In genomic region chr1:47459263-47459788, GRCh38 we compare ENCODE assay signal across 29 cellular contexts. TPM values are rescaled to one million over a fixed set of nuclear protein-coding genes. Genes with fewer than 3 reads are reported as not detected.
DNase-seq lines count a peak whose midpoint lies in the region; ATAC-seq and TF ChIP-seq lines count a peak whose summit lies in the region.
"Had no signal": no experiment of that assay in that cellular context is flagged by ENCODE, and none has a peak within 500 bp of the region (broad histone marks: within the 10 kb centered on the region; RNA-seq: fewer than 3 reads in every experiment).

No MANE protein-coding gene starts in this region.

- no peak overlapping the region for H3K9ac ChIP-seq in mesenchymal stem cell (ENCODE audit: low read length)

- no peak overlapping the region for H2AFZ ChIP-seq in mesenchymal stem cell (ENCODE audit: low read depth, low read length)

- H3K4ac ChIP-seq in mesenchymal stem cell (ENCODE audit: low read depth in 1 of 2, low read length in 2 of 2), result no peak overlapping the region

- H3K23ac ChIP-seq in mesenchymal stem cell (ENCODE audit: low read length in 2 of 2), result no peak overlapping the region

- no peaks in the 10 kb centered on the region for H3K4me1 ChIP-seq in mesenchymal stem cell (ENCODE audit: control insufficient read depth, insufficient read depth, low read depth, low read length)
- H3K4me1 ChIP-seq: esophagus squamous epithelium, heart right ventricle, Peyer's patch, psoas muscle, uterus had no signal

- H3K79me1 ChIP-seq in mesenchymal stem cell (replicated peaks; ENCODE audit: low read length, poor library complexity, severe bottlenecking), result no peaks in the 10 kb centered on the region

- no peak overlapping the region for H3K4me2 ChIP-seq in mesenchymal stem cell (ENCODE audit: low read length, poor library complexity, severe bottlenecking)

- H3K9me3 ChIP-seq in mesenchymal stem cell (ENCODE audit: control insufficient read depth, low read length), result no peaks in the 10 kb centered on the region
- H3K9me3 ChIP-seq: esophagus squamous epithelium, heart right ventricle, psoas muscle, thoracic aorta, uterus had no signal

- peaks cover 32 to 80% of the 10 kb centered on the region in 2 experiments for H3K27me3 ChIP-seq in mesenchymal stem cell (ENCODE audit: control insufficient read depth in 1 of 2, insufficient read depth in 1 of 2, low read length in 2 of 2)
- H3K27me3 ChIP-seq: Peyer's patch, uterus had no signal

- TF ChIP-seq CTCF in RWPE1 (conservative IDR thresholded peaks at IDR 0.05; ENCODE audit: low read depth), result no peak

- H4K8ac ChIP-seq in mesenchymal stem cell (ENCODE audit: low read length), result no peak overlapping the region

- peak overlapping the region; percentile 85 for H4K91ac ChIP-seq in mesenchymal stem cell (ENCODE audit: low read length)

- no peak overlapping the region for H2AK5ac ChIP-seq in mesenchymal stem cell (ENCODE audit: low read length, severe bottlenecking)

- no peak overlapping the region for H2BK5ac ChIP-seq in mesenchymal stem cell (ENCODE audit: low read depth, low read length, poor library complexity, severe bottlenecking)

- DNase-seq in NCI-H1436 (lab: John Stamatoyannopoulos, UW), result peak; percentile 62
- DNase-seq in NCI-H1436 treated with DMSO at 0.1 percent for 48 hours (lab: John Stamatoyannopoulos, UW), result no peak
- DNase-seq in NCI-H2107 (lab: John Stamatoyannopoulos, UW), result peak; percentile 75
- peak; percentile 45 for DNase-seq in NCI-H524 treated with DMSO at 0.1 percent for 48 hours (lab: John Stamatoyannopoulos, UW)
- DNase-seq in mesenchymal stem cell, result no peak
- no peak for DNase-seq in NCI-H2171 (lab: John Stamatoyannopoulos, UW)
- DNase-seq in RWPE1 (ENCODE audit: low spot score), result no peak
- DNase-seq: activated CD4-positive, alpha-beta T cell treated with anti-CD3 and anti-CD28 coated beads for 36 hours; activated CD8-positive, alpha-beta T cell treated with anti-CD3 and anti-CD28 coated beads, Interleukin-2, amount 10 ng/mL, durations not matched to agents 7 days and 5 days; amniotic stem cell; esophagus squamous epithelium; foreskin melanocyte; GOT3; heart right ventricle; HFFc6; KBM-7; naive thymus-derived CD8-positive, alpha-beta T cell; NCI-H446 treated with DMSO at 0.1 percent for 48 hours; occipital lobe; Peyer's patch; psoas muscle; SIG-M5; stimulated activated CD4-positive, alpha-beta T cell treated with anti-CD3 and anti-CD28 coated beads, Interleukin-2, amount 100 ng/mL, for 48 hours; stimulated activated naive CD8-positive, alpha-beta T cell treated with anti-CD3 and anti-CD28 coated beads, Interleukin-15, amount 100 ng/mL, for 72 hours; uterus had no signal

- H3K14ac ChIP-seq in mesenchymal stem cell (ENCODE audit: low read length in 2 of 2), result no peak overlapping the region

- no peak overlapping the region for H3K27ac ChIP-seq in mesenchymal stem cell (ENCODE audit: low read length, poor library complexity, severe bottlenecking)
- H3K27ac ChIP-seq in RWPE1, result no peak overlapping the region
- H3K27ac ChIP-seq: esophagus squamous epithelium, heart right ventricle, Peyer's patch, psoas muscle, thoracic aorta, uterus had no signal

- H3K4me3 ChIP-seq in mesenchymal stem cell (ENCODE audit: insufficient read depth in 1 of 2, low read depth in 1 of 2, low read length in 2 of 2), result no peak overlapping the region
- H3K4me3 ChIP-seq: esophagus squamous epithelium, heart right ventricle, lung, Peyer's patch, psoas muscle, thoracic aorta, uterus had no signal

- H3K18ac ChIP-seq in mesenchymal stem cell (ENCODE audit: low read depth in 1 of 2, low read length in 2 of 2), result no peak overlapping the region

- no peak overlapping the region for H2BK15ac ChIP-seq in mesenchymal stem cell (ENCODE audit: low read depth, poor library complexity, severe bottlenecking)

- H3K36me3 ChIP-seq in mesenchymal stem cell (ENCODE audit: control insufficient read depth in 1 of 2, insufficient read depth in 2 of 2, low read depth in 1 of 2, low read length in 2 of 2), result no peaks in the 10 kb centered on the region
- H3K36me3 ChIP-seq: esophagus squamous epithelium, heart right ventricle, Peyer's patch, thoracic aorta, uterus had no signal

- POLR2A ChIA-PET in RWPE1 (lab: Yijun Ruan, JAX; ENCODE audit: low non-redundant PET), result no interaction called here

- H2BK12ac ChIP-seq in mesenchymal stem cell (ENCODE audit: low read length in 2 of 2), result no peak overlapping the region

- 41% methylated on average over 11 of the region's 11 CpGs for WGBS in mesenchymal stem cell

- CTCF ChIA-PET in RWPE1 (lab: Yijun Ruan, JAX), result no interaction called here

- no peak for ATAC-seq in HG03159 (IDR thresholded peaks at IDR 0.05; ENCODE audit: unreplicated experiment)
- ATAC-seq: activated CD4-positive, alpha-beta T cell treated with anti-CD3 and anti-CD28 coated beads for 36 hours; activated CD8-positive, alpha-beta T cell treated with anti-CD3 and anti-CD28 coated beads, Interleukin-2, amount 10 ng/mL, durations not matched to agents 7 days and 5 days; heart right ventricle; naive thymus-derived CD8-positive, alpha-beta T cell; psoas muscle; sciatic nerve; stimulated activated naive CD8-positive, alpha-beta T cell treated with anti-CD3 and anti-CD28 coated beads, Interleukin-15, amount 100 ng/mL, for 72 hours had no signal

- H2BK120ac ChIP-seq in mesenchymal stem cell (ENCODE audit: low read depth, low read length), result no peak overlapping the region

RNA-seq across cellular contexts. Expression of gene FOXD2, which starts 21.5 kb away (rescaled TPM):
- polyA plus RNA-seq in mesenchymal stem cell (2013, experiment 1 of 2), result not detected
- not detected for polyA plus RNA-seq in mesenchymal stem cell (2013, experiment 2 of 2)

RNA-seq across cellular contexts. Expression of gene FOXE3, which starts 43.2 kb away (rescaled TPM):
- polyA plus RNA-seq in mesenchymal stem cell (2013, experiment 1 of 2), result not detected
- not detected for polyA plus RNA-seq in mesenchymal stem cell (2013, experiment 2 of 2)
- polyA plus RNA-seq: naive thymus-derived CD8-positive, alpha-beta T cell had no signal

Comparison
In these comparisons a context has a peak if more than half of its experiments do, and no peak if none do; other contexts are left out.
1. DNase-seq: peak in NCI-H1436 (single experiment), NCI-H2107 (single experiment) and NCI-H524 treated with DMSO at 0.1 percent for 48 hours (single experiment); none in NCI-H1436 treated with DMSO at 0.1 percent for 48 hours (single experiment), mesenchymal stem cell (single experiment), NCI-H2171 (single experiment) and RWPE1 (single experiment).